In genomic region chr5:169670769-169671525, GRCh38 we compare ENCODE assay signal across 1 cellular context.
TF ChIP-seq lines count a peak whose summit lies in the region.

No MANE protein-coding gene starts in this region.

TF ChIP-seq in GM12878, 131 proteins besides CTCF, POLR2A, EP300 and RAD21 (continued from another document):
- TF ChIP-seq EZH2 (IDR thresholded peaks at IDR 0.05; ENCODE audit: borderline replicate concordance, control insufficient read depth, low read depth, low read length): no peak
- TF ChIP-seq MAX (IDR thresholded peaks at IDR 0.05; ENCODE audit: low read depth, low read length): peak; percentile 56; the same call in 1 of the 2 replicates
- no peak for TF ChIP-seq USF2 (IDR thresholded peaks at IDR 0.05; ENCODE audit: borderline replicate concordance, low read depth, low read length)
- TF ChIP-seq NBN (IDR thresholded peaks at IDR 0.05): peak; percentile 94
- no peak for TF ChIP-seq ELK1 (IDR thresholded peaks at IDR 0.05; ENCODE audit: low read depth, low read length)
- no peak for TF ChIP-seq ZNF274 (IDR thresholded peaks at IDR 0.05; ENCODE audit: insufficient read depth, insufficient read length)
- no peak for TF ChIP-seq FOXM1 (IDR thresholded peaks at IDR 0.05; ENCODE audit: low read depth, low read length)
- no peak; the same call in 1 of the 2 replicates for TF ChIP-seq MYB (IDR thresholded peaks at IDR 0.05; ENCODE audit: borderline replicate concordance, low read depth, low read length)
- TF ChIP-seq EGR1 (IDR thresholded peaks at IDR 0.05; ENCODE audit: borderline replicate concordance in 1 of 2, low read depth in 2 of 2, low read length in 2 of 2): no peak
